In the genomic region with DNA sequence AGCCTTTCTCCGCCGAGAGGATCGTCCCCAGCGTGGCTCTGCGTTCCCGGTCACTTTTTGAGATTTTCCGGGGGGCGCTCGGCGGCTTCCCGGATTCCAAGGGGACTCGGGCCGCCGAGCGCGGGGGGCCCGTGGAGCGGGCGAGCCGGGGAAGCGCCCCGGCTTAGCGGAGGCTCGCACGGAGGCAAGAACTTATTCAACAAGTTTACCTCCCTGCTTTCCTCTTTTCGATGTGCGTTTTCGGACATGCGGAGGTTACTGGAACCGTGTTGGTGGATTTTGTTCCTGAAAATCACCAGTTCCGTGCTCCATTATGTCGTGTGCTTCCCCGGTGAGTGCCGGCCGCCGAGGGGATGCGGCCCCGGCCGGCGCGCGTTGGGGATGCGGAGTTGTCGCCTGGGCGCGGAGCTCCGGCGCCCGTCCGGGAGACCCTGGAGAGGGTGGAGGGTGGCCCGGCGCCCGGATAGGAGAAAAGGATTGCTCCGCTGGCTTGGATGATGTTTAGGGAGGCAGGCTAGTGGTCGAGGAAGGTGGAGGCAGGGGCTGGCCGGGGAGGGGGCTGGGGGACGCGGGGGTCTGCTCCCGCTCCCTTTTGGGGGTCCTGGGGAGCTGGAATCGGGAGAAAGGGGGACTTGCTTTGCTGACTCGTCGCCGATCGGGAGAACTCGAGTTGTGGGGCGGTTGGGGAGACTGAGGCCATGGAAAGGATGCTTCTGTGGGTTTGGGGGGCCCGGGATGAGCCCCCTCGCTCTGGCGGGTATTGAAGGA, we compare ENCODE assay signal across 8 cellular contexts. TPM values are rescaled to one million over a fixed set of nuclear protein-coding genes. Genes with fewer than 3 reads are reported as not detected.
A peak's percentile ranks its signal among the peaks of the same experiment; 100 is the strongest.
DNase-seq lines count a peak whose midpoint lies in the region; ATAC-seq and TF ChIP-seq lines count a peak whose summit lies in the region.

No MANE protein-coding gene starts in this region.

- TF ChIP-seq CTCF in AG09309 (IDR thresholded peaks at IDR 0.05; ENCODE audit: control insufficient read depth, insufficient read depth, low read depth, low read length, missing control alignments) = no peak
- no peak for TF ChIP-seq CTCF in HEK293 (tag by site-specific recombination; IDR thresholded peaks at IDR 0.05)
- TF ChIP-seq CTCF in astrocyte of the spinal cord (IDR thresholded peaks at IDR 0.05; ENCODE audit: low read depth, low read length) = no peak
- no peak for TF ChIP-seq CTCF in testis (IDR thresholded peaks at IDR 0.05)

- POLR2A ChIA-PET in HEK293 (lab: Yijun Ruan, JAX) = interaction anchor here (0.7 to 2.2 kb wide), 4 partner anchors 16 to 332 kb away, joined by 3 to 15 read pairs (median 4); no protein-coding TSS in a partner anchor

- H3K36me3 ChIP-seq in HEK293 (ENCODE audit: control insufficient read depth in 2 of 2, insufficient read depth in 1 of 2, low read length in 2 of 2) = no peaks in the 10 kb centered on the region
- no peaks in the 10 kb centered on the region for H3K36me3 ChIP-seq in testis (ENCODE audit: low read depth, missing control alignments)

- 0% methylated on average over 17 to 67 of the region's 69 CpGs for WGBS in testis, 2 donors

- no peaks in the 10 kb centered on the region for H3K9me3 ChIP-seq in HEK293 (ENCODE audit: control insufficient read depth, insufficient read depth, low read depth, low read length)
- no peaks in the 10 kb centered on the region for H3K9me3 ChIP-seq in testis

- no peak for DNase-seq in AG09309 (ENCODE audit: low read depth)
- peak; percentile 36 for DNase-seq in astrocyte of the spinal cord (ENCODE audit: low read depth, low spot score)
- DNase-seq in testis = no peak
- no peak for DNase-seq in OCI-M2 (lab: John Stamatoyannopoulos, UW; ENCODE audit: unreplicated experiment)
- no peak for DNase-seq in NCI-H524 treated with DMSO at 0.1 percent for 48 hours (lab: John Stamatoyannopoulos, UW)

- intact Hi-C loops in testis (cut with DNase I; ENCODE audit: low total_unique reads) = loop anchor here (10.0 kb wide), 2 partner anchors 283 to 623 kb away; no protein-coding TSS in a partner anchor

- peak overlapping the region; percentile 83 for H3K4me3 ChIP-seq in AG09309 (ENCODE audit: control insufficient read depth, low read depth, low read length)
- H3K4me3 ChIP-seq in HEK293 (ENCODE audit: low read depth, low read length) = peak overlapping the region; percentile 85
- H3K4me3 ChIP-seq in astrocyte of the spinal cord (ENCODE audit: low read depth, low read length) = peak overlapping the region; percentile 62
- H3K4me3 ChIP-seq in testis = peak overlapping the region; percentile 94 to 97

- TF ChIP-seq POLR2A in testis (IDR thresholded peaks at IDR 0.05) = no peak

- CTCF ChIA-PET in HEK293 (lab: Yijun Ruan, JAX) = no interaction called here

- peaks cover 3% of the 10 kb centered on the region for H3K27me3 ChIP-seq in layer of hippocampus (ENCODE audit: control insufficient read depth, insufficient read depth, low read length)
- H3K27me3 ChIP-seq in testis = no peaks in the 10 kb centered on the region

- in situ Hi-C loops in astrocyte of the spinal cord (cut with HindIII; ENCODE audit: low sequenced_read_pairs) = no loop called here

- ATAC-seq in esophagus mucosa = no peak

- H3K4me1 ChIP-seq in HEK293 (ENCODE audit: control insufficient read depth, insufficient read depth, low read length) = no peaks in the 10 kb centered on the region; the same call in 1 of the 2 replicates
- H3K4me1 ChIP-seq in testis = peaks cover 7% of the 10 kb centered on the region

- peak overlapping the region; percentile 98 for H3K27ac ChIP-seq in HEK293 (ENCODE audit: extremely low read depth, low read depth, low read length)
- H3K27ac ChIP-seq in layer of hippocampus (ENCODE audit: low read depth, low read length) = peak overlapping the region; percentile 80
- peak overlapping the region; percentile 96 to 98 for H3K27ac ChIP-seq in testis

TF ChIP-seq in HEK293, 187 proteins besides CTCF, POLR2A, EP300 and RAD21:
- no peak for TF ChIP-seq ZNF792 (tag by site-specific recombination; IDR thresholded peaks at IDR 0.05)
- TF ChIP-seq SCRT1 (tag by site-specific recombination; IDR thresholded peaks at IDR 0.05; ENCODE audit: borderline replicate concordance) = peak; percentile 32; the same call in 1 of the 2 replicates
- TF ChIP-seq SCRT2 (tag by site-specific recombination; IDR thresholded peaks at IDR 0.05) = peak; percentile 93
- TF ChIP-seq HOXC10 (CRISPR knock-in tag; IDR thresholded peaks at IDR 0.05) = no peak
- TF ChIP-seq ZBTB8A (tag by site-specific recombination; IDR thresholded peaks at IDR 0.05) = peak; percentile 9
- no peak for TF ChIP-seq ZNF558 (tag by site-specific recombination; IDR thresholded peaks at IDR 0.05)
- TF ChIP-seq ZNF202 (tag by site-specific recombination; IDR thresholded peaks at IDR 0.05; ENCODE audit: borderline replicate concordance) = no peak
- TF ChIP-seq GLIS2 (tag by site-specific recombination; IDR thresholded peaks at IDR 0.05) = peak; percentile 60; the same call in 1 of the 2 replicates
- no peak for TF ChIP-seq ZNF610 (tag by site-specific recombination; IDR thresholded peaks at IDR 0.05; ENCODE audit: borderline replicate concordance)
- TF ChIP-seq ZNF777 (tag by site-specific recombination; IDR thresholded peaks at IDR 0.05; ENCODE audit: borderline replicate concordance) = no peak
- peak; percentile 15; the same call in 1 of the 2 replicates for TF ChIP-seq GLIS1 (tag by site-specific recombination; IDR thresholded peaks at IDR 0.05)
- TF ChIP-seq ZBTB49 (tag by site-specific recombination; IDR thresholded peaks at IDR 0.05; ENCODE audit: low read depth) = no peak
- TF ChIP-seq ZNF350 (tag by site-specific recombination; IDR thresholded peaks at IDR 0.05) = no peak
- TF ChIP-seq ZBTB26 (tag by site-specific recombination; optimal IDR thresholded peaks at IDR 0.05) = peak; percentile 64
- TF ChIP-seq ZNF423 (tag by site-specific recombination; IDR thresholded peaks at IDR 0.05) = no peak
- no peak for TF ChIP-seq ZNF776 (tag by site-specific recombination; IDR thresholded peaks at IDR 0.05; ENCODE audit: borderline replicate concordance)
- no peak for TF ChIP-seq ZNF169 (tag by site-specific recombination; IDR thresholded peaks at IDR 0.05)
- no peak for TF ChIP-seq ZNF660 (tag by site-specific recombination; IDR thresholded peaks at IDR 0.05)
- no peak for TF ChIP-seq HOXA7 (CRISPR knock-in tag; IDR thresholded peaks at IDR 0.05; ENCODE audit: borderline replicate concordance)
- TF ChIP-seq EGR2 (tag by site-specific recombination; IDR thresholded peaks at IDR 0.05; ENCODE audit: low read depth) = no peak
- TF ChIP-seq ZFP41 (tag by site-specific recombination; IDR thresholded peaks at IDR 0.05; ENCODE audit: borderline replicate concordance) = no peak
- no peak for TF ChIP-seq ZNF513 (tag by site-specific recombination; IDR thresholded peaks at IDR 0.05)

RNA-seq across cellular contexts. Expression of gene PTPRG, which starts 0.9 kb away (rescaled TPM):
- total RNA-seq in testis (100 to 1,000 TPM in 1 of 2 donors, 10 to 100 TPM in 1; 75.4 to 107 TPM), esophagus mucosa (9.2 TPM)
- polyA plus RNA-seq in testis (ENCODE audit: insufficient read depth, low read depth, low replicate concordance) = 26.3 TPM
